25 cellular contexts compared by ENCODE assay signal in genomic region chr2:41169744-41170143, GRCh38.
"Had no signal": no experiment of that assay in that cellular context is flagged by ENCODE, and none has a peak within 500 bp of the region (broad histone marks: within the 10 kb centered on the region; RNA-seq: fewer than 3 reads in every experiment).

No MANE protein-coding gene starts in this region.

- H3K27ac ChIP-seq: adrenal gland, cardiac muscle cell, colonic mucosa, pancreas, prostate gland, right atrium auricular region, spleen, suprapubic skin, tibial artery, VCaP had no signal

- ATAC-seq: activated CD4-positive, CD25-positive, alpha-beta regulatory T cell treated with anti-CD3 and anti-CD28 coated beads, Interleukin-2, amount 50 U/mL, for 24 hours; left colon; pancreas had no signal

- H3K4me3 ChIP-seq: adrenal gland, cardiac muscle cell, colonic mucosa, pancreas, prostate gland, right atrium auricular region, spleen, suprapubic skin, tibial artery had no signal

- H3K4me1 ChIP-seq: adrenal gland, colonic mucosa, prostate gland, right atrium auricular region, spleen, suprapubic skin had no signal

- H3K27me3 ChIP-seq: adrenal gland, cardiac muscle cell, colonic mucosa, pancreas, right atrium auricular region, spleen, suprapubic skin, tibial artery had no signal

- H3K9me3 ChIP-seq: adrenal gland, colonic mucosa, pancreas, prostate gland, right atrium auricular region, spleen, suprapubic skin, tibial artery had no signal

- DNase-seq: activated CD4-positive, alpha-beta T cell treated with anti-CD3 and anti-CD28 coated beads for 48 hours; activated CD4-positive, alpha-beta T cell treated with anti-CD3 and anti-CD28 coated beads, Interleukin-2, amount 50 U/mL, for 48 hours; activated CD8-positive, alpha-beta memory T cell treated with anti-CD3 and anti-CD28 coated beads for 24 hours; activated effector memory CD4-positive, alpha-beta T cell treated with anti-CD3 and anti-CD28 coated beads, Interleukin-2, amount 50 U/mL, for 16 hours; activated naive CD4-positive, alpha-beta T cell treated with anti-CD3 and anti-CD28 coated beads for 36 hours; activated naive CD8-positive, alpha-beta T cell treated with anti-CD3 and anti-CD28 coated beads for 36 hours; adrenal gland; aorta; cerebellar nuclear complex; colonic mucosa; effector CD8-positive, alpha-beta T cell; left colon; mammary epithelial cell; naive B cell; nephron progenitor cell; spleen; stimulated activated naive CD4-positive, alpha-beta T cell; tibial artery had no signal

- H3K36me3 ChIP-seq: adrenal gland, cardiac muscle cell, colonic mucosa, pancreas, prostate gland, right atrium auricular region, spleen, suprapubic skin, tibial artery had no signal
